Comparison of ENCODE assay signal across 27 cellular contexts in genomic region chr1:90922202-90922601, GRCh38.
A peak's percentile ranks its signal among the peaks of the same experiment; 100 is the strongest.
DNase-seq lines count a peak whose midpoint lies in the region; ATAC-seq, FAIRE-seq and TF ChIP-seq lines count a peak whose summit lies in the region.
"Had no signal": no experiment of that assay in that cellular context is flagged by ENCODE, and none has a peak within 500 bp of the region (broad histone marks: within the 10 kb centered on the region; RNA-seq: fewer than 3 reads in every experiment).

No MANE protein-coding gene starts in this region.

- H3K36me3 ChIP-seq in heart left ventricle (peaks cover 0 to 7% (median 0%) of the 10 kb centered on the region in 9 donors), endocrine pancreas (ENCODE audit: control insufficient read depth, insufficient read depth, low read length) (no peaks in the 10 kb centered on the region), psoas muscle (ENCODE audit: insufficient read depth in 1 of 2, low read depth in 1 of 2) (peaks cover 0 to 7% of the 10 kb centered on the region in 2 donors)

- peaks cover 49% of the 10 kb centered on the region for H3K4me1 Mint-ChIP-seq in Calu3 (ENCODE audit: low read depth, unreplicated experiment)

- H3K27ac ChIP-seq in heart left ventricle: peak overlapping the region in 8 of 12 donors; percentile 3 to 63 (median 31)
- no peak overlapping the region for H3K27ac ChIP-seq in right cardiac atrium (ENCODE audit: low read length)
- H3K27ac ChIP-seq in psoas muscle: no peak overlapping the region
- H3K27ac ChIP-seq: PC-9 had no signal

- H3K27me3 ChIP-seq in heart left ventricle (no peaks in the 10 kb centered on the region), right cardiac atrium (ENCODE audit: control insufficient read depth, insufficient read depth) (no peaks in the 10 kb centered on the region), endocrine pancreas (ENCODE audit: control insufficient read depth, insufficient read depth, low read length) (no peaks in the 10 kb centered on the region), psoas muscle (ENCODE audit: insufficient read depth in 3 of 3, low read length in 2 of 3) (no peaks in the 10 kb centered on the region)
- H3K27me3 ChIP-seq: tibial nerve had no signal

- CTCF ChIA-PET in Calu3 (lab: Charles Lee): no interaction called here

- BruUV-seq in Calu3 (replicated peaks; lab: Mats Ljungman, UMichigan): no TSS peak

- intact Hi-C loops in heart left ventricle (cut with DNase I): no loop called here
- intact Hi-C loops in right cardiac atrium (cut with DNase I): no loop called here
- intact Hi-C loops in psoas muscle (cut with DNase I): loop anchor here in 1 of 2 donors (5.0 kb wide), 1 partner anchor 35 kb away; no protein-coding TSS in a partner anchor
- intact Hi-C loops in Calu3 (cut with micrococcal nuclease; ENCODE audit: unreplicated experiment): no loop called here

- H3K4me3 ChIP-seq in heart left ventricle: peak overlapping the region in 4 of 12 donors; percentile 2 to 26 (median 6)
- H3K4me3 ChIP-seq in right cardiac atrium (ENCODE audit: low read length): no peak overlapping the region
- H3K4me3 ChIP-seq in endocrine pancreas (ENCODE audit: control insufficient read depth, insufficient read depth, low read length): peak overlapping the region; percentile 54
- peak overlapping the region; percentile 26 for H3K4me3 ChIP-seq in psoas muscle
- H3K4me3 ChIP-seq: GM12878, lung, mucosa of descending colon, PC-9 had no signal

- H3K4me3 Mint-ChIP-seq in Calu3 (ENCODE audit: low read depth, unreplicated experiment): no peak overlapping the region
- H3K4me3 Mint-ChIP-seq: activated CD4-positive, alpha-beta memory T cell treated with anti-CD3 and anti-CD28 coated beads for 36 hours had no signal

- no peaks in the 10 kb centered on the region for H3K9me3 Mint-ChIP-seq in Calu3 (ENCODE audit: low read depth, unreplicated experiment)
- H3K9me3 Mint-ChIP-seq: activated CD4-positive, alpha-beta memory T cell treated with anti-CD3 and anti-CD28 coated beads for 36 hours; effector memory CD8-positive, alpha-beta T cell had no signal

- no peaks in the 10 kb centered on the region for H3K27me3 Mint-ChIP-seq in Calu3 (ENCODE audit: unreplicated experiment)
- H3K27me3 Mint-ChIP-seq: activated CD4-positive, alpha-beta memory T cell treated with anti-CD3 and anti-CD28 coated beads for 36 hours; effector memory CD8-positive, alpha-beta T cell had no signal

- peaks cover 19% of the 10 kb centered on the region for H3K36me3 Mint-ChIP-seq in Calu3 (ENCODE audit: insufficient read depth, unreplicated experiment)

- TF ChIP-seq POLR2A in heart left ventricle (IDR thresholded peaks at IDR 0.05) (no peak), GM12891 (IDR thresholded peaks at IDR 0.05; ENCODE audit: low read depth, low read length) (no peak)

- 45 to 52% (median 49%) methylated on average over 3 of the region's 3 CpGs for WGBS in heart left ventricle, 4 donors
- WGBS in right cardiac atrium: 70% methylated on average over 3 of the region's 3 CpGs
- WGBS in psoas muscle, 3 donors: 38 to 71% (median 40%) methylated on average over 3 of the region's 3 CpGs

- H3K9ac ChIP-seq in endocrine pancreas (ENCODE audit: control insufficient read depth, insufficient read depth, low read length): no peak overlapping the region

- FAIRE-seq in GM12891 (lab: Jason Lieb, UNC): peak; percentile 9
- FAIRE-seq: GM12878 had no signal

- ATAC-seq in heart left ventricle (peak in 3 of 4 donors; percentile 37 to 58 (median 56)), right cardiac atrium (no peak), psoas muscle (peak in 2 of 4 donors; percentile 31 to 45), HG03175 (IDR thresholded peaks at IDR 0.05; ENCODE audit: unreplicated experiment) (no peak)
- ATAC-seq: effector memory CD8-positive, alpha-beta T cell; mucosa of descending colon had no signal

- peaks cover 0 to 72% (median 58%) of the 10 kb centered on the region in 12 donors for H3K4me1 ChIP-seq in heart left ventricle
- peaks cover 3% of the 10 kb centered on the region for H3K4me1 ChIP-seq in right cardiac atrium (ENCODE audit: control insufficient read depth, insufficient read depth, low read length)
- peaks cover 19% of the 10 kb centered on the region for H3K4me1 ChIP-seq in endocrine pancreas (ENCODE audit: control insufficient read depth, insufficient read depth, low read length)
- H3K4me1 ChIP-seq in psoas muscle: peaks cover 64% of the 10 kb centered on the region

- H3K9me3 ChIP-seq in heart left ventricle (no peaks in the 10 kb centered on the region), right cardiac atrium (ENCODE audit: control insufficient read depth, low read length) (no peaks in the 10 kb centered on the region), endocrine pancreas (ENCODE audit: control insufficient read depth, low read length) (no peaks in the 10 kb centered on the region), psoas muscle (no peaks in the 10 kb centered on the region)
- H3K9me3 ChIP-seq: mucosa of descending colon, tibial nerve had no signal

- H3K27ac Mint-ChIP-seq in Calu3 (ENCODE audit: unreplicated experiment): no peak overlapping the region
- H3K27ac Mint-ChIP-seq: activated CD4-positive, alpha-beta memory T cell treated with anti-CD3 and anti-CD28 coated beads for 36 hours; effector memory CD8-positive, alpha-beta T cell had no signal

- no peak for DNase-seq in heart left ventricle
- DNase-seq in right cardiac atrium: no peak
- DNase-seq in GM12891 (ENCODE audit: insufficient read length, low spot score): no peak
- no peak for DNase-seq in psoas muscle
- no peak for DNase-seq in HUDEP-2 (lab: John Stamatoyannopoulos, UW; ENCODE audit: unreplicated experiment in 76 of 76)
- no peak for DNase-seq in Calu3
- DNase-seq: activated CD4-positive, alpha-beta memory T cell treated with anti-CD3 and anti-CD28 coated beads for 36 hours; activated CD4-positive, CD25-positive, alpha-beta regulatory T cell treated with anti-CD3 and anti-CD28 coated beads, Interleukin-2, amount 50 U/mL, for 72 hours; activated effector memory CD4-positive, alpha-beta T cell treated with Interleukin-2 at 50 U/mL for 16 hours; caudate nucleus; cortex of kidney; effector memory CD8-positive, alpha-beta T cell; erythroblast; HCEC 1CT; mucosa of descending colon; NCI-H146; NCI-H2107; NCI-H345; NCI-H69; PC-9; retina; SHP77 had no signal

- TF ChIP-seq CTCF in heart left ventricle (IDR thresholded peaks at IDR 0.05) (no peak), psoas muscle (IDR thresholded peaks at IDR 0.05) (no peak), Calu3 (IDR thresholded peaks at IDR 0.05; ENCODE audit: unreplicated experiment) (no peak)

TF ChIP-seq in GM12891, 5 proteins besides CTCF, POLR2A, EP300 and RAD21:
- TF ChIP-seq POLR2AphosphoS5 (IDR thresholded peaks at IDR 0.05; ENCODE audit: low read depth, low read length) (no peak), SPI1 (IDR thresholded peaks at IDR 0.05; ENCODE audit: low read depth, low read length) (no peak), PAX5 (IDR thresholded peaks at IDR 0.05; ENCODE audit: insufficient read depth, low read length, severe bottlenecking) (no peak), POU2F2 (IDR thresholded peaks at IDR 0.05; ENCODE audit: low read depth, low read length) (no peak), TAF1 (IDR thresholded peaks at IDR 0.05; ENCODE audit: low read depth, low read length) (no peak)

Comparison
In these comparisons a context has a peak if more than half of its experiments do, and no peak if none do; other contexts are left out.
1. ATAC-seq: peak in heart left ventricle (3 of 4); none in right cardiac atrium (0 of 2) and HG03175 (single experiment).
2. H3K27ac ChIP-seq: peak in heart left ventricle (8 of 12); none in right cardiac atrium (single experiment) and psoas muscle (single experiment).